Comparison of ENCODE assay signal across 8 cellular contexts in the genomic region with DNA sequence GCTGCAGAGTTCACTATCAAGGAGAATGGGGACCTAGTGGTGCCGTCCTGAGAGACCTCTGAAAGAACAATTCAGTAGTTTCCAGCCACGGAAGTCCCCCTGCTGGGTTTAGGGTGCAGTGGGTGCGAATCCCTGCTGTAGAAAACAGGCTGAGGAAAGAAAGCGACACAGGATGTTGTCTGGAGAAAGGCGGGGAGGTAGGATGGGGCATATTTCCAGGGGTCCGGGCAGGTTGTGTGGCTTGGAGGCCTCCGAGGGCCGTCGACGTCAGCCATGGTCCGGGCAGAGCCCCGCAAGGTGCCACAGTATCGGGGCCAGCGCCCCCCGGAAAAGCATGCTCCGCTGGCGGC. TPM values are rescaled to one million over a fixed set of nuclear protein-coding genes. Genes with fewer than 3 reads are reported as not detected.
A peak's percentile ranks its signal among the peaks of the same experiment; 100 is the strongest.
DNase-seq lines count a peak whose midpoint lies in the region; ATAC-seq and TF ChIP-seq lines count a peak whose summit lies in the region.

No MANE protein-coding gene starts in this region.

- no peak for TF ChIP-seq POLR2A in testis (IDR thresholded peaks at IDR 0.05)

- no peaks in the 10 kb centered on the region for H3K27me3 ChIP-seq in naive thymus-derived CD4-positive, alpha-beta T cell (ENCODE audit: control insufficient read depth in 2 of 2, insufficient read depth in 2 of 2, low read length in 2 of 2)
- no peaks in the 10 kb centered on the region for H3K27me3 ChIP-seq in testis

- 3 to 5% methylated on average over 5 to 17 of the region's 17 CpGs for WGBS in testis, 2 donors

- H3K27me3 Mint-ChIP-seq in IgD-negative memory B cell = no peaks in the 10 kb centered on the region
- H3K27me3 Mint-ChIP-seq in activated CD4-positive, alpha-beta memory T cell treated with anti-CD3 and anti-CD28 coated beads, Interleukin-2, amount 10 ng/mL, durations not matched to agents 7 days and 5 days = no peaks in the 10 kb centered on the region
- peaks cover 0 to 7% (median 0%) of the 10 kb centered on the region in 5 donors for H3K27me3 Mint-ChIP-seq in naive thymus-derived CD4-positive, alpha-beta T cell

- POLR2A ChIA-PET in activated CD4-positive, alpha-beta memory T cell treated with anti-CD3 and anti-CD28 coated beads, Interleukin-2, amount 10 ng/mL, durations not matched to agents 7 days and 5 days (lab: Charles Lee) = interaction anchor here (5.4 to 10.7 kb wide), 2 partner anchors 24 to 95 kb away, joined by 49 to 182 read pairs; partner anchors contain the start of gene METTL21A
- POLR2A ChIA-PET in naive thymus-derived CD4-positive, alpha-beta T cell (lab: Charles Lee) = no interaction called here

- peak overlapping the region; percentile 89 for H3K4me3 ChIP-seq in epithelial cell of proximal tubule (ENCODE audit: low read depth, low read length)
- H3K4me3 ChIP-seq in naive thymus-derived CD4-positive, alpha-beta T cell (ENCODE audit: low read length) = peak overlapping the region; percentile 75
- H3K4me3 ChIP-seq in testis = peak overlapping the region; percentile 67 to 92

- peak; percentile 5 for ATAC-seq in GM21576 (IDR thresholded peaks at IDR 0.05; ENCODE audit: unreplicated experiment)
- ATAC-seq in naive thymus-derived CD4-positive, alpha-beta T cell = peak; percentile 10

- H3K36me3 ChIP-seq in naive thymus-derived CD4-positive, alpha-beta T cell (ENCODE audit: control insufficient read depth in 2 of 3, insufficient read depth in 3 of 3, low read length in 3 of 3) = peaks cover 0 to 3% (median 0%) of the 10 kb centered on the region in 3 experiments
- H3K36me3 ChIP-seq in testis (ENCODE audit: low read depth, missing control alignments) = no peaks in the 10 kb centered on the region

- peak overlapping the region; percentile 85 to 99 (median 98) for H3K4me3 Mint-ChIP-seq in IgD-negative memory B cell
- peak overlapping the region; percentile 91 for H3K4me3 Mint-ChIP-seq in activated CD4-positive, alpha-beta memory T cell treated with anti-CD3 and anti-CD28 coated beads, Interleukin-2, amount 10 ng/mL, durations not matched to agents 7 days and 5 days
- peak overlapping the region; percentile 88 to 99 (median 98) for H3K4me3 Mint-ChIP-seq in naive thymus-derived CD4-positive, alpha-beta T cell

- TF ChIP-seq CTCF in epithelial cell of proximal tubule (conservative IDR thresholded peaks at IDR 0.05; ENCODE audit: low read depth, low read length) (peak; percentile 25), testis (IDR thresholded peaks at IDR 0.05) (no peak)

- peaks cover 0 to 2% (median 0%) of the 10 kb centered on the region in 3 donors for H3K9me3 Mint-ChIP-seq in IgD-negative memory B cell
- H3K9me3 Mint-ChIP-seq in activated CD4-positive, alpha-beta memory T cell treated with anti-CD3 and anti-CD28 coated beads, Interleukin-2, amount 10 ng/mL, durations not matched to agents 7 days and 5 days = no peaks in the 10 kb centered on the region
- H3K9me3 Mint-ChIP-seq in naive thymus-derived CD4-positive, alpha-beta T cell = peaks cover 0 to 8% (median 0%) of the 10 kb centered on the region in 11 donors

- H3K9me3 ChIP-seq in naive thymus-derived CD4-positive, alpha-beta T cell (ENCODE audit: control insufficient read depth in 2 of 3, low read length in 3 of 3) = no peaks in the 10 kb centered on the region
- H3K9me3 ChIP-seq in testis = no peaks in the 10 kb centered on the region

- H3K36me3 Mint-ChIP-seq in IgD-negative memory B cell = no peaks in the 10 kb centered on the region
- peaks cover 25% of the 10 kb centered on the region for H3K36me3 Mint-ChIP-seq in activated CD4-positive, alpha-beta memory T cell treated with anti-CD3 and anti-CD28 coated beads, Interleukin-2, amount 10 ng/mL, durations not matched to agents 7 days and 5 days (ENCODE audit: low read depth)
- H3K36me3 Mint-ChIP-seq in naive thymus-derived CD4-positive, alpha-beta T cell = peaks cover 0 to 16% (median 10%) of the 10 kb centered on the region in 5 donors

- intact Hi-C loops in naive thymus-derived CD4-positive, alpha-beta T cell (cut with micrococcal nuclease) = loop anchor here (1.0 to 5.0 kb wide), 21 partner anchors 14 to 1442 kb away; partner anchors contain the start of genes FASTKD2 (in 2 of the 2), MDH1B (in 2 of the 2), METTL21A (in 2 of the 2) and PIKFYVE (in 2 of the 2)
- intact Hi-C loops in testis (cut with DNase I; ENCODE audit: low total_unique reads) = no loop called here

- CTCF ChIA-PET in activated CD4-positive, alpha-beta memory T cell treated with anti-CD3 and anti-CD28 coated beads, Interleukin-2, amount 10 ng/mL, durations not matched to agents 7 days and 5 days (lab: Charles Lee) = no interaction called here
- CTCF ChIA-PET in naive thymus-derived CD4-positive, alpha-beta T cell (lab: Charles Lee) = interaction anchor here (0.7 kb wide), 1 partner anchor 180 kb away, joined by 5 read pairs; no protein-coding TSS in a partner anchor

- peak overlapping the region; percentile 93 to 100 (median 99) for H3K27ac Mint-ChIP-seq in IgD-negative memory B cell
- peak overlapping the region; percentile 95 for H3K27ac Mint-ChIP-seq in activated CD4-positive, alpha-beta memory T cell treated with anti-CD3 and anti-CD28 coated beads, Interleukin-2, amount 10 ng/mL, durations not matched to agents 7 days and 5 days
- H3K27ac Mint-ChIP-seq in naive thymus-derived CD4-positive, alpha-beta T cell = peak overlapping the region; percentile 98 to 100 (median 99)

- peaks cover 41 to 59% (median 48%) of the 10 kb centered on the region in 3 donors for H3K4me1 Mint-ChIP-seq in IgD-negative memory B cell
- H3K4me1 Mint-ChIP-seq in activated CD4-positive, alpha-beta memory T cell treated with anti-CD3 and anti-CD28 coated beads, Interleukin-2, amount 10 ng/mL, durations not matched to agents 7 days and 5 days = peaks cover 56% of the 10 kb centered on the region
- peaks cover 43 to 80% (median 64%) of the 10 kb centered on the region in 7 donors for H3K4me1 Mint-ChIP-seq in naive thymus-derived CD4-positive, alpha-beta T cell

- peaks cover 46 to 54% of the 10 kb centered on the region in 2 donors for H3K4me1 ChIP-seq in naive thymus-derived CD4-positive, alpha-beta T cell (ENCODE audit: control insufficient read depth in 2 of 2, insufficient read depth in 2 of 2, low read length in 2 of 2)
- H3K4me1 ChIP-seq in testis = peaks cover 26% of the 10 kb centered on the region

- peak; percentile 45 for DNase-seq in GM03348 (ENCODE audit: low spot score)
- DNase-seq in activated CD4-positive, alpha-beta memory T cell treated with anti-CD3 and anti-CD28 coated beads, Interleukin-2, amount 10 ng/mL, durations not matched to agents 7 days and 5 days = peak; percentile 57
- DNase-seq in epithelial cell of proximal tubule (ENCODE audit: low read depth) = no peak
- DNase-seq in naive thymus-derived CD4-positive, alpha-beta T cell = peak in 7 of 9 donors; percentile 55 to 84 (median 62)
- peak; percentile 37 for DNase-seq in testis
- DNase-seq in NCI-H2029 treated with DMSO at 0.1 percent for 48 hours (lab: John Stamatoyannopoulos, UW) = no peak

- H3K27ac ChIP-seq in naive thymus-derived CD4-positive, alpha-beta T cell (ENCODE audit: low read depth, low read length) = peak overlapping the region; percentile 100
- H3K27ac ChIP-seq in testis = peak overlapping the region; percentile 96 to 98

RNA-seq across cellular contexts. Expression of gene CREB1, which starts 0.8 kb away (rescaled TPM):
- 84.5 TPM for polyA plus RNA-seq in IgD-negative memory B cell
- 10 to 100 TPM; 91.3 to 99.1 TPM for total RNA-seq in activated CD4-positive, alpha-beta memory T cell treated with anti-CD3 and anti-CD28 coated beads, Interleukin-2, amount 10 ng/mL, durations not matched to agents 7 days and 5 days
- 27.5 and 28.1 TPM in 2 replicates for total RNA-seq in epithelial cell of proximal tubule
- total RNA-seq in naive thymus-derived CD4-positive, alpha-beta T cell = 100 to 1,000 TPM in 4 of 5 experiments, 10 to 100 TPM in 1; 89.7 to 141 (median 115) TPM
- 10 to 100 TPM; 71.1 to 85.7 TPM for polyA plus RNA-seq in naive thymus-derived CD4-positive, alpha-beta T cell
- total RNA-seq in testis = 10 to 100 TPM; 71.3 to 96.5 TPM
- 132 TPM for polyA plus RNA-seq in testis (ENCODE audit: insufficient read depth, low read depth, low replicate concordance)

Comparison
In these comparisons a context has a peak if more than half of its experiments do, and no peak if none do; other contexts are left out.
1. DNase-seq: peak in GM03348 (single experiment), activated CD4-positive, alpha-beta memory T cell treated with anti-CD3 and anti-CD28 coated beads, Interleukin-2, amount 10 ng/mL, durations not matched to agents 7 days and 5 days (single experiment), naive thymus-derived CD4-positive, alpha-beta T cell (7 of 9) and testis (single experiment); none in epithelial cell of proximal tubule (single experiment) and NCI-H2029 treated with DMSO at 0.1 percent for 48 hours (single experiment).
2. Peak in every context shown above with its lines, with median percentiles within 50 percentile points of each other: H3K27ac Mint-ChIP-seq, H3K4me3 Mint-ChIP-seq and H3K4me3 ChIP-seq.